21 cellular contexts compared by ENCODE assay signal in genomic region chr10:131206136-131206995, GRCh38.
A peak's percentile ranks its signal among the peaks of the same experiment; 100 is the strongest.
DNase-seq lines count a peak whose midpoint lies in the region; ATAC-seq and TF ChIP-seq lines count a peak whose summit lies in the region.
"Had no signal": no experiment of that assay in that cellular context is flagged by ENCODE, and none has a peak within 500 bp of the region (broad histone marks: within the 10 kb centered on the region; RNA-seq: fewer than 3 reads in every experiment).

No MANE protein-coding gene starts in this region.

- no peak overlapping the region for H3K4me3 Mint-ChIP-seq in progenitor cell of endocrine pancreas (ENCODE audit: low read depth)
- H3K4me3 Mint-ChIP-seq: B cell; CD4-positive, alpha-beta T cell; GM23338 had no signal

- ATAC-seq in left lobe of liver = no peak
- ATAC-seq: GM23338 had no signal

- no peaks in the 10 kb centered on the region for H3K36me3 Mint-ChIP-seq in progenitor cell of endocrine pancreas (ENCODE audit: insufficient read depth)

- no peak for TF ChIP-seq CTCF in progenitor cell of endocrine pancreas (IDR thresholded peaks at IDR 0.05; ENCODE audit: unreplicated experiment)

- H3K9me3 Mint-ChIP-seq in progenitor cell of endocrine pancreas (ENCODE audit: low read depth) = no peaks in the 10 kb centered on the region
- H3K9me3 Mint-ChIP-seq: CD4-positive, alpha-beta T cell had no signal

- no peaks in the 10 kb centered on the region for H3K27me3 Mint-ChIP-seq in progenitor cell of endocrine pancreas
- H3K27me3 Mint-ChIP-seq: B cell; CD4-positive, alpha-beta T cell had no signal

- H3K27ac Mint-ChIP-seq in progenitor cell of endocrine pancreas = no peak overlapping the region
- H3K27ac Mint-ChIP-seq: B cell; CD4-positive, alpha-beta T cell; GM23338 had no signal

- H3K4me1 Mint-ChIP-seq in progenitor cell of endocrine pancreas (ENCODE audit: low read depth) = no peaks in the 10 kb centered on the region
- H3K4me1 Mint-ChIP-seq: B cell, GM23338 had no signal

- peak; percentile 50 for DNase-seq in activated effector memory CD4-positive, alpha-beta T cell treated with anti-CD3 and anti-CD28 coated beads, Interleukin-2, amount 50 U/mL, for 16 hours
- no peak for DNase-seq in activated effector memory CD4-positive, alpha-beta T cell treated with Interleukin-2 at 50 U/mL for 16 hours
- DNase-seq in left lobe of liver (ENCODE audit: low spot score) (peak; percentile 26), progenitor cell of endocrine pancreas (ENCODE audit: low spot score, unreplicated experiment) (peak; percentile 4), UCSD-AML1 (lab: John Stamatoyannopoulos, UW; ENCODE audit: unreplicated experiment) (no peak), DMS79 treated with DMSO at 0.1 percent for 48 hours (lab: John Stamatoyannopoulos, UW) (no peak), NCI-H1930 (lab: John Stamatoyannopoulos, UW) (no peak), GOT3 (lab: John Stamatoyannopoulos, UW) (no peak)
- DNase-seq: Caco-2; CD4-positive, alpha-beta T cell; GDM1; NCI-H1092 treated with DMSO at 0.1 percent for 48 hours; NCI-H146; NCI-H2081; NCI-H2171 treated with DMSO at 0.1 percent for 48 hours; NCI-H446; NCI-H748 treated with DMSO at 0.1 percent for 48 hours; NK-92 treated with Interleukin-12 subunit alpha and Interleukin-12 subunit beta, amount 100 ng/mL, for 24 hours; Right ventricle myocardium superior had no signal

Comparison
In these comparisons a context has a peak if more than half of its experiments do, and no peak if none do; other contexts are left out.
1. DNase-seq: peak in activated effector memory CD4-positive, alpha-beta T cell treated with anti-CD3 and anti-CD28 coated beads, Interleukin-2, amount 50 U/mL, for 16 hours (single experiment), left lobe of liver (single experiment) and progenitor cell of endocrine pancreas (single experiment); none in activated effector memory CD4-positive, alpha-beta T cell treated with Interleukin-2 at 50 U/mL for 16 hours (single experiment), UCSD-AML1 (single experiment), DMS79 treated with DMSO at 0.1 percent for 48 hours (single experiment), NCI-H1930 (0 of 2) and GOT3 (single experiment).